Comparison of ENCODE assay signal across 8 cellular contexts in genomic region chr12:12718382-12718761, GRCh38. TPM values are rescaled to one million over a fixed set of nuclear protein-coding genes. Genes with fewer than 3 reads are reported as not detected.
DNase-seq lines count a peak whose midpoint lies in the region; FAIRE-seq and TF ChIP-seq lines count a peak whose summit lies in the region.

No MANE protein-coding gene starts in this region.

- H3K27me3 ChIP-seq in brain microvascular endothelial cell (replicated peaks) = no peaks in the 10 kb centered on the region
- H3K27me3 ChIP-seq in mononuclear cell (ENCODE audit: insufficient read depth, low read length) = no peaks in the 10 kb centered on the region

- TF ChIP-seq CTCF in AG04449 (IDR thresholded peaks at IDR 0.05; ENCODE audit: insufficient read depth, low read length, missing control alignments) (no peak), brain microvascular endothelial cell (IDR thresholded peaks at IDR 0.05; ENCODE audit: low read depth, low read length, missing control alignments) (no peak)

- no peaks in the 10 kb centered on the region for H3K9me3 ChIP-seq in mononuclear cell (ENCODE audit: low read depth, low read length)

- in situ Hi-C loops in brain microvascular endothelial cell (cut with HindIII; ENCODE audit: low pct_ligation_motif_present, low sequenced_read_pairs) = no loop called here

- no peak for FAIRE-seq in HTR-8/SVneo (lab: Jason Lieb, UNC)

- peaks cover 56% of the 10 kb centered on the region for H3K4me1 ChIP-seq in mononuclear cell (ENCODE audit: insufficient read depth, low read length)

- H3K36me3 ChIP-seq in brain microvascular endothelial cell (replicated peaks) = peaks cover 21% of the 10 kb centered on the region

- CTCF ChIA-PET in AG04449 (lab: Yijun Ruan, JAX) = interaction anchor here (0.7 to 6.6 kb wide), 2 partner anchors 19 to 331 kb away, joined by 3 to 50 read pairs; no protein-coding TSS in a partner anchor

- DNase-seq in AG04449 (ENCODE audit: low read depth, low spot score) (no peak), HuH-7.5 (ENCODE audit: low spot score) (peak; percentile 11), brain microvascular endothelial cell (no peak), globus pallidus (ENCODE audit: low spot score) (no peak), HTR-8/SVneo (ENCODE audit: insufficient read length, low spot score) (no peak), HuH-7 (ENCODE audit: low spot score) (no peak)
- no peak for DNase-seq in stimulated activated CD4-positive, alpha-beta T cell treated with anti-CD3 and anti-CD28 coated beads, Interleukin-1b, Interleukin-23, amount 100 ng/mL, for 48 hours

- H3K27ac ChIP-seq in brain microvascular endothelial cell = peak overlapping the region; percentile 90

- POLR2A ChIA-PET in AG04449 (lab: Yijun Ruan, JAX) = interaction anchor here (0.7 kb wide), 1 partner anchor 261 kb away, joined by 3 read pairs; no protein-coding TSS in a partner anchor

- H3K4me3 ChIP-seq in AG04449 (ENCODE audit: low read depth, low read length) = peak overlapping the region; percentile 89
- peak overlapping the region; percentile 93 for H3K4me3 ChIP-seq in brain microvascular endothelial cell (ENCODE audit: low read depth, low read length)
- H3K4me3 ChIP-seq in mononuclear cell (ENCODE audit: low read length) = peak overlapping the region; percentile 99

RNA-seq across cellular contexts. Expression of gene CDKN1B, which starts 1.2 kb away (rescaled TPM):
- total RNA-seq in mononuclear cell = 268 TPM

RNA-seq across cellular contexts. Expression of gene GPR19, which starts 22.4 kb away (rescaled TPM):
- total RNA-seq in mononuclear cell = 0.73 TPM
